ENCODE assay signal across 8 cellular contexts in genomic region chr16:68091604-68092261, GRCh38. TPM values are rescaled to one million over a fixed set of nuclear protein-coding genes. Genes with fewer than 3 reads are reported as not detected.
DNase-seq lines count a peak whose midpoint lies in the region; ATAC-seq, FAIRE-seq and TF ChIP-seq lines count a peak whose summit lies in the region.

No MANE protein-coding gene starts in this region.

- H2AFZ ChIP-seq in endothelial cell of umbilical vein (ENCODE audit: low read depth, low read length), result no peak overlapping the region

- no peak for TF ChIP-seq CTCF in endothelial cell of umbilical vein (IDR thresholded peaks at IDR 0.05; ENCODE audit: extremely low read depth in 1 of 2, insufficient read depth in 1 of 2, low read depth in 1 of 2, low read length in 2 of 2)

- intact Hi-C loops in endothelial cell of umbilical vein (cut with micrococcal nuclease), result no loop called here

- H3K9ac ChIP-seq in endothelial cell of umbilical vein (replicated peaks; ENCODE audit: extremely low read depth, insufficient read depth, low read length), result no peak overlapping the region

- no peaks in the 10 kb centered on the region for H3K9me3 ChIP-seq in endothelial cell of umbilical vein (replicated peaks; ENCODE audit: control insufficient read depth, insufficient read depth, low read length)

- no peak overlapping the region for H3K4me2 ChIP-seq in endothelial cell of umbilical vein (ENCODE audit: insufficient read depth, low read length)

- DNase-seq in T-helper 2 cell treated with Interferon-gamma antibody and Interleukin-4, amounts not matched to agents 5 μg/mL and 100 μg/mL, for 36 hours (ENCODE audit: low spot score), result no peak
- DNase-seq in T-helper 2 cell (no peak), NCI-H2196 treated with DMSO at 0.1 percent for 48 hours (lab: John Stamatoyannopoulos, UW; ENCODE audit: unreplicated experiment) (peak; percentile 36), endothelial cell of umbilical vein (ENCODE audit: low read depth, low spot score) (peak; percentile 74)
- DNase-seq in stimulated activated CD4-positive, alpha-beta T cell treated with anti-CD3 and anti-CD28 coated beads, Interleukin-15, amount 100 ng/mL, for 24 hours, result no peak

- peak overlapping the region; percentile 74 for H3K27ac Mint-ChIP-seq in T-helper 2 cell treated with Interferon-gamma antibody and Interleukin-4, amounts not matched to agents 5 μg/mL and 100 μg/mL, for 36 hours

- TF ChIP-seq POLR2A in endothelial cell of umbilical vein (IDR thresholded peaks at IDR 0.05; ENCODE audit: low read depth, low read length), result no peak

- H3K4me1 Mint-ChIP-seq in T-helper 2 cell treated with Interferon-gamma antibody and Interleukin-4, amounts not matched to agents 5 μg/mL and 100 μg/mL, for 36 hours (ENCODE audit: low read depth), result peaks cover 62% of the 10 kb centered on the region

- BruUV-seq in endothelial cell of umbilical vein (replicated peaks; lab: Mats Ljungman, UMichigan), result no TSS peak

- no peaks in the 10 kb centered on the region for H3K27me3 Mint-ChIP-seq in T-helper 2 cell treated with Interferon-gamma antibody and Interleukin-4, amounts not matched to agents 5 μg/mL and 100 μg/mL, for 36 hours (ENCODE audit: low read depth)

- H3K4me3 ChIP-seq in endothelial cell of umbilical vein (replicated peaks in 1 of 3; ENCODE audit: insufficient read depth in 1 of 3, low read depth in 1 of 3, low read length in 3 of 3) (no peak overlapping the region), skin epidermis (no peak overlapping the region)

- no peaks in the 10 kb centered on the region for H3K9me3 Mint-ChIP-seq in T-helper 2 cell treated with Interferon-gamma antibody and Interleukin-4, amounts not matched to agents 5 μg/mL and 100 μg/mL, for 36 hours

- FAIRE-seq in endothelial cell of umbilical vein (lab: Jason Lieb, UNC), result no peak

- no peaks in the 10 kb centered on the region for H3K9me1 ChIP-seq in endothelial cell of umbilical vein (replicated peaks; ENCODE audit: control insufficient read depth, extremely low read depth, insufficient read depth, low read length)

- peaks cover 14% of the 10 kb centered on the region for H3K4me1 ChIP-seq in endothelial cell of umbilical vein (ENCODE audit: control insufficient read depth, extremely low read depth, insufficient read depth, low read length)

- H3K79me2 ChIP-seq in endothelial cell of umbilical vein (ENCODE audit: control insufficient read depth, insufficient read depth, low read length), result peaks cover 88% of the 10 kb centered on the region

- peak overlapping the region; percentile 89 for H3K4me3 Mint-ChIP-seq in T-helper 2 cell treated with Interferon-gamma antibody and Interleukin-4, amounts not matched to agents 5 μg/mL and 100 μg/mL, for 36 hours

- H3K36me3 Mint-ChIP-seq in T-helper 2 cell treated with Interferon-gamma antibody and Interleukin-4, amounts not matched to agents 5 μg/mL and 100 μg/mL, for 36 hours (ENCODE audit: low read depth), result peaks cover 18% of the 10 kb centered on the region

- CTCF ChIA-PET in endothelial cell of umbilical vein (lab: Charles Lee), result interaction anchor here (4.1 kb wide), 1 partner anchor 137 kb away, joined by 57 read pairs; no protein-coding TSS in a partner anchor

- H4K20me1 ChIP-seq in endothelial cell of umbilical vein (replicated peaks; ENCODE audit: control insufficient read depth, extremely low read depth, insufficient read depth, low read length), result peaks cover 4% of the 10 kb centered on the region

- ATAC-seq in GM18520 (IDR thresholded peaks at IDR 0.05; ENCODE audit: unreplicated experiment) (no peak), HG03521 (IDR thresholded peaks at IDR 0.05; ENCODE audit: unreplicated experiment) (no peak)

- no peak overlapping the region for H3K27ac ChIP-seq in endothelial cell of umbilical vein (ENCODE audit: insufficient read depth, low read depth, low read length)
- peak overlapping the region in 11 of 21 experiments; percentile 2 to 52 (median 41) for H3K27ac ChIP-seq in skin epidermis

- no peaks in the 10 kb centered on the region for H3K36me3 ChIP-seq in endothelial cell of umbilical vein (ENCODE audit: control insufficient read depth in 2 of 2, extremely low read depth in 1 of 2, insufficient read depth in 2 of 2, low read length in 2 of 2)

- no peaks in the 10 kb centered on the region for H3K27me3 ChIP-seq in endothelial cell of umbilical vein (ENCODE audit: control insufficient read depth in 2 of 2, insufficient read depth in 2 of 2, low read length in 2 of 2)

- dilution Hi-C loops in endothelial cell of umbilical vein (cut with MboI; ENCODE audit: extremely low pct_ligation_motif_present, low sequenced_read_pairs), result no loop called here

- POLR2A ChIA-PET in endothelial cell of umbilical vein (lab: Charles Lee), result no interaction called here

TF ChIP-seq in endothelial cell of umbilical vein, 7 proteins besides CTCF, POLR2A, EP300 and RAD21:
- TF ChIP-seq MAX (IDR thresholded peaks at IDR 0.05; ENCODE audit: insufficient read depth, insufficient read length) (no peak), GATA2 (IDR thresholded peaks at IDR 0.05; ENCODE audit: insufficient read depth, insufficient read length, low read depth, low read length) (no peak), MYC (IDR thresholded peaks at IDR 0.05; ENCODE audit: low read depth, low read length) (no peak), EZH2 (IDR thresholded peaks at IDR 0.05; ENCODE audit: borderline replicate concordance, low read depth, low read length, severe bottlenecking) (no peak), JUN (IDR thresholded peaks at IDR 0.05; ENCODE audit: borderline replicate concordance, insufficient read depth, insufficient read length, low read depth) (no peak), FOS (IDR thresholded peaks at IDR 0.05; ENCODE audit: borderline replicate concordance, insufficient read depth, low read length) (no peak), POLR2AphosphoS5 (IDR thresholded peaks at IDR 0.05; ENCODE audit: insufficient read depth, low read depth, low read length) (no peak)

RNA-seq across cellular contexts. Expression of gene NFATC3, which starts 6.6 kb away (rescaled TPM):
- total RNA-seq in endothelial cell of umbilical vein, result 30.5 and 33.1 TPM in 2 replicates
- 15.6 and 15.8 TPM in 2 replicates for polyA plus RNA-seq in endothelial cell of umbilical vein
- 11.4 and 11.9 TPM in 2 replicates for polyA plus RNA-seq in endothelial cell of umbilical vein (2011; cell fraction: cytosol; rRNA removed)
- polyA plus RNA-seq in endothelial cell of umbilical vein (2011; cell fraction: nucleus; rRNA removed), result 14.4 and 15.2 TPM in 2 replicates
- polyA plus RNA-seq in endothelial cell of umbilical vein (2012), result 12.9 and 14.4 TPM in 2 replicates
- polyA minus RNA-seq in endothelial cell of umbilical vein, result 54.3 and 62.9 TPM in 2 replicates
- 28.1 TPM for polyA minus RNA-seq in endothelial cell of umbilical vein (2011; cell fraction: cytosol; rRNA and poly(A)+ RNA removed)
- polyA minus RNA-seq in endothelial cell of umbilical vein (2011; cell fraction: nucleus; rRNA and poly(A)+ RNA removed), result 35.9 and 53.4 TPM in 2 replicates

Comparison
In these comparisons a context has a peak if more than half of its experiments do, and no peak if none do; other contexts are left out.
1. DNase-seq: peak in NCI-H2196 treated with DMSO at 0.1 percent for 48 hours (single experiment) and endothelial cell of umbilical vein (single experiment); none in T-helper 2 cell treated with Interferon-gamma antibody and Interleukin-4, amounts not matched to agents 5 μg/mL and 100 μg/mL, for 36 hours (single experiment), T-helper 2 cell (0 of 5) and stimulated activated CD4-positive, alpha-beta T cell treated with anti-CD3 and anti-CD28 coated beads, Interleukin-15, amount 100 ng/mL, for 24 hours (single experiment).